ENCODE assay signal across 14 cellular contexts in the genomic region with DNA sequence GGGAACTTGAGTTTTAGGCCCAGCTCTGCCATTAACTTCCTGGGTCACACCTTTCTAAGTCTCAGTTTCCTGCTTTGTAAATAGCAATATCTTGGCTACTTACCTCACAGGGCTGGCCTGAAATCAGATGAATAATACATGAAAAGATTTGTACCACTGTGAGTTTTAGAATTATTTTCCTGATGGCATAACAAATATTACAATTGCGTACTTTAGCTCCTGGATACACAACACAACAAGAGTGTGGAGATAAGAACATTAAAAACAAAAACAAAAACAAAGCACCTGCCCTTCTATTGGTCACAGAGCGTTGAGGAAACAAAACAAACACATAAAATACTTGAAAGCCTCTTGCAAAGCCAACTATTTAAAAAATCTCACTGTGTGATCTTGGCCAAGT. TPM values are rescaled to one million over a fixed set of nuclear protein-coding genes. Genes with fewer than 3 reads are reported as not detected.
DNase-seq lines count a peak whose midpoint lies in the region; ATAC-seq and TF ChIP-seq lines count a peak whose summit lies in the region.
"Had no signal": no experiment of that assay in that cellular context is flagged by ENCODE, and none has a peak within 500 bp of the region (broad histone marks: within the 10 kb centered on the region; RNA-seq: fewer than 3 reads in every experiment).

No MANE protein-coding gene starts in this region.

- no peaks in the 10 kb centered on the region for H3K27me3 Mint-ChIP-seq in stimulated activated naive CD8-positive, alpha-beta T cell treated with anti-CD3 and anti-CD28 coated beads, Interleukin-15, Interleukin-2, amounts not matched to agents 100 ng/mL and 50 ng/mL, for 24 hours
- no peaks in the 10 kb centered on the region for H3K27me3 Mint-ChIP-seq in natural killer cell (ENCODE audit: low read depth in 2 of 2)
- H3K27me3 Mint-ChIP-seq in CD14-positive monocyte (ENCODE audit: low read depth in 3 of 3): peaks cover 0 to 3% (median 0%) of the 10 kb centered on the region in 3 donors

- no peak overlapping the region for H3K4me3 Mint-ChIP-seq in stimulated activated naive CD8-positive, alpha-beta T cell treated with anti-CD3 and anti-CD28 coated beads, Interleukin-15, Interleukin-2, amounts not matched to agents 100 ng/mL and 50 ng/mL, for 24 hours
- no peak overlapping the region for H3K4me3 Mint-ChIP-seq in natural killer cell
- H3K4me3 Mint-ChIP-seq in CD14-positive monocyte: no peak overlapping the region

- intact Hi-C loops in natural killer cell (cut with micrococcal nuclease) (no loop called here), aorta (cut with DNase I) (no loop called here), A673 (cut with micrococcal nuclease; ENCODE audit: unreplicated experiment) (no loop called here), CD14-positive monocyte (cut with micrococcal nuclease) (no loop called here)

- no peak for ATAC-seq in stimulated activated naive CD8-positive, alpha-beta T cell treated with anti-CD3 and anti-CD28 coated beads, Interleukin-15, Interleukin-2, amounts not matched to agents 100 U/mL and 50 U/mL, for 24 hours
- no peak for ATAC-seq in natural killer cell
- ATAC-seq in aorta (ENCODE audit: low FRiP score): no peak
- ATAC-seq: GM12878 had no signal

- H3K36me3 Mint-ChIP-seq in stimulated activated naive CD8-positive, alpha-beta T cell treated with anti-CD3 and anti-CD28 coated beads, Interleukin-15, Interleukin-2, amounts not matched to agents 100 ng/mL and 50 ng/mL, for 24 hours (ENCODE audit: low read depth): no peaks in the 10 kb centered on the region
- no peaks in the 10 kb centered on the region for H3K36me3 Mint-ChIP-seq in natural killer cell
- H3K36me3 Mint-ChIP-seq in CD14-positive monocyte: no peaks in the 10 kb centered on the region

- DNase-seq in stimulated activated naive CD8-positive, alpha-beta T cell treated with anti-CD3 and anti-CD28 coated beads, Interleukin-15, Interleukin-2, amounts not matched to agents 100 U/mL and 50 U/mL, for 24 hours: no peak
- DNase-seq in natural killer cell (no peak), aorta (no peak), A673 (ENCODE audit: low spot score) (no peak), CD14-positive monocyte (ENCODE audit: low spot score) (no peak)
- no peak for DNase-seq in stimulated activated CD4-positive, alpha-beta T cell treated with anti-CD3 and anti-CD28 coated beads, Interleukin-15, amount 100 ng/mL, for 24 hours
- DNase-seq: dorsolateral prefrontal cortex, hippocampal formation, Kasumi-1, NCI-H510A treated with DMSO at 0.1 percent for 48 hours, SW 1271 had no signal

- POLR2A ChIA-PET in A673 (lab: Charles Lee; ENCODE audit: low non-redundant PET): no interaction called here

- H3K4me1 ChIP-seq in aorta (ENCODE audit: control insufficient read depth in 1 of 2, insufficient read depth in 2 of 2, low read length in 2 of 2): peaks cover 11% of the 10 kb centered on the region in 2 donors
- H3K4me1 ChIP-seq in A673 (ENCODE audit: insufficient read depth, low read length, poor library complexity, severe bottlenecking): peaks cover 28% of the 10 kb centered on the region

- no peaks in the 10 kb centered on the region for H3K27me3 ChIP-seq in aorta (ENCODE audit: control insufficient read depth in 1 of 2, insufficient read depth in 2 of 2, low read length in 1 of 2)
- H3K27me3 ChIP-seq in A673 (replicated peaks; ENCODE audit: insufficient read depth, low read depth, low read length, poor library complexity): no peaks in the 10 kb centered on the region
- H3K27me3 ChIP-seq: dorsolateral prefrontal cortex had no signal

- H3K27ac Mint-ChIP-seq in stimulated activated naive CD8-positive, alpha-beta T cell treated with anti-CD3 and anti-CD28 coated beads, Interleukin-15, Interleukin-2, amounts not matched to agents 100 ng/mL and 50 ng/mL, for 24 hours: peak overlapping the region; percentile 85
- H3K27ac Mint-ChIP-seq in natural killer cell (peak overlapping the region; percentile 63 to 76), CD14-positive monocyte (no peak overlapping the region)

- H3K27ac ChIP-seq in adipose tissue (ENCODE audit: low read depth, low read length): peak overlapping the region; percentile 57
- peak overlapping the region; percentile 80 to 86 for H3K27ac ChIP-seq in aorta (ENCODE audit: low read depth in 1 of 2, low read length in 2 of 2)
- H3K27ac ChIP-seq in A673 (ENCODE audit: low read depth, low read length, poor library complexity, severe bottlenecking): no peak overlapping the region

- 77 to 85% (median 81%) methylated on average over 2 of the region's 2 CpGs for WGBS in adipose tissue, 3 donors
- 39 to 46% methylated on average over 2 of the region's 2 CpGs for WGBS in aorta, 2 donors

- no peaks in the 10 kb centered on the region for H3K36me3 ChIP-seq in aorta (ENCODE audit: control insufficient read depth in 1 of 2, insufficient read depth in 2 of 2, low read length in 1 of 2)
- no peaks in the 10 kb centered on the region for H3K36me3 ChIP-seq in A673 (ENCODE audit: insufficient read depth, low read length, poor library complexity, severe bottlenecking)

- H3K4me3 ChIP-seq in aorta (ENCODE audit: low read length in 2 of 2) (no peak overlapping the region), A673 (ENCODE audit: low read depth, low read length, poor library complexity, severe bottlenecking) (no peak overlapping the region)
- H3K4me3 ChIP-seq: dorsolateral prefrontal cortex, GM12878 had no signal

- H3K4me1 Mint-ChIP-seq in stimulated activated naive CD8-positive, alpha-beta T cell treated with anti-CD3 and anti-CD28 coated beads, Interleukin-15, Interleukin-2, amounts not matched to agents 100 ng/mL and 50 ng/mL, for 24 hours (ENCODE audit: low read depth): peaks cover 87% of the 10 kb centered on the region
- H3K4me1 Mint-ChIP-seq in natural killer cell: peaks cover 23 to 28% of the 10 kb centered on the region in 2 donors
- peaks cover 83% of the 10 kb centered on the region for H3K4me1 Mint-ChIP-seq in CD14-positive monocyte

- CTCF ChIA-PET in A673 (lab: Charles Lee): no interaction called here

- BruUV-seq in A673 (replicated peaks; lab: Mats Ljungman, UMichigan): no TSS peak

- TF ChIP-seq CTCF in natural killer cell (IDR thresholded peaks at IDR 0.05): no peak
- TF ChIP-seq CTCF in A673 (conservative IDR thresholded peaks at IDR 0.05; ENCODE audit: low read depth, low read length): no peak
- TF ChIP-seq CTCF in CD14-positive monocyte (IDR thresholded peaks at IDR 0.05): no peak

- H3K9me3 Mint-ChIP-seq in stimulated activated naive CD8-positive, alpha-beta T cell treated with anti-CD3 and anti-CD28 coated beads, Interleukin-15, Interleukin-2, amounts not matched to agents 100 ng/mL and 50 ng/mL, for 24 hours: no peaks in the 10 kb centered on the region
- H3K9me3 Mint-ChIP-seq in natural killer cell (no peaks in the 10 kb centered on the region), CD14-positive monocyte (peaks cover 0 to 3% (median 0%) of the 10 kb centered on the region in 7 donors)

- H3K9me3 ChIP-seq in aorta (ENCODE audit: control insufficient read depth, low read length) (no peaks in the 10 kb centered on the region), A673 (ENCODE audit: low read depth, low read length, poor library complexity, severe bottlenecking) (no peaks in the 10 kb centered on the region)

RNA-seq across cellular contexts. Expression of a gene that starts 4.9 kb away (rescaled TPM):
- polyA plus RNA-seq in adipose tissue (100 to 1,000 TPM in 1 of 3 donors, 10 to 100 TPM in 2; 18.9 to 107 (median 59.0) TPM), aorta (10 to 100 TPM; 17.0 to 93.4 TPM), CD14-positive monocyte (1 to 10 TPM; 5.9 to 8.4 TPM)
- total RNA-seq in natural killer cell (100 to 1,000 TPM; 141 to 235 (median 147) TPM), aorta (100 to 1,000 TPM; 144 to 192 TPM), A673 (2021) (58.9 and 63.0 TPM in 2 replicates)

RNA-seq across cellular contexts. Expression of a gene that starts 51.6 kb away (rescaled TPM):
- polyA plus RNA-seq in adipose tissue: 10 to 100 TPM in 2 of 3 donors, 1 to 10 TPM in 1; 9.8 to 21.4 (median 17.0) TPM
- total RNA-seq in natural killer cell: 1 to 10 TPM; 2.0 to 4.4 (median 3.4) TPM
- 10 to 100 TPM; 35.7 to 51.3 TPM for total RNA-seq in aorta
- polyA plus RNA-seq in aorta: 10 to 100 TPM; 19.7 to 33.6 TPM
- total RNA-seq in A673 (2021): 39.3 and 39.8 TPM in 2 replicates
- polyA plus RNA-seq in CD14-positive monocyte: 10 to 100 TPM; 15.8 to 19.6 TPM

Comparison
In these comparisons a context has a peak if more than half of its experiments do, and no peak if none do; other contexts are left out.
1. H3K27ac Mint-ChIP-seq: peak in stimulated activated naive CD8-positive, alpha-beta T cell treated with anti-CD3 and anti-CD28 coated beads, Interleukin-15, Interleukin-2, amounts not matched to agents 100 ng/mL and 50 ng/mL, for 24 hours (single experiment) and natural killer cell (2 of 2); none in CD14-positive monocyte (0 of 7).